ENCODE assay signal across 9 cellular contexts in genomic region chr16:89026121-89026612, GRCh38. TPM values are rescaled to one million over a fixed set of nuclear protein-coding genes. Genes with fewer than 3 reads are reported as not detected.
DNase-seq lines count a peak whose midpoint lies in the region; ATAC-seq and TF ChIP-seq lines count a peak whose summit lies in the region.
"Had no signal": no experiment of that assay in that cellular context is flagged by ENCODE, and none has a peak within 500 bp of the region (broad histone marks: within the 10 kb centered on the region; RNA-seq: fewer than 3 reads in every experiment).

No MANE protein-coding gene starts in this region.

- H4K20me1 ChIP-seq in osteoblast (ENCODE audit: insufficient read depth, low read length) = no peaks in the 10 kb centered on the region

- CTCF ChIA-PET in activated CD4-positive, alpha-beta memory T cell treated with anti-CD3 and anti-CD28 coated beads, Interleukin-2, amount 10 ng/mL, durations not matched to agents 7 days and 5 days (lab: Charles Lee) = no interaction called here

- DNase-seq in activated CD4-positive, alpha-beta memory T cell treated with anti-CD3 and anti-CD28 coated beads, Interleukin-2, amount 10 ng/mL, durations not matched to agents 7 days and 5 days = peak; percentile 69
- DNase-seq in osteoblast (ENCODE audit: insufficient read length, low spot score, missing footprints) = peak; percentile 58
- no peak for DNase-seq in NCI-H146 (lab: John Stamatoyannopoulos, UW)
- no peak for DNase-seq in left ventricle myocardium inferior
- no peak for DNase-seq in NCI-H2081 treated with DMSO at 0.1 percent for 48 hours (lab: John Stamatoyannopoulos, UW)
- no peak for DNase-seq in kidney glomerular epithelial cell (lab: John Stamatoyannopoulos, UW)
- DNase-seq: naive B cell had no signal

- H3K4me2 ChIP-seq in osteoblast (ENCODE audit: insufficient read depth, low read length) = no peak overlapping the region

- POLR2A ChIA-PET in activated CD4-positive, alpha-beta memory T cell treated with anti-CD3 and anti-CD28 coated beads, Interleukin-2, amount 10 ng/mL, durations not matched to agents 7 days and 5 days (lab: Charles Lee) = interaction anchor here (0.7 to 1.0 kb wide), 2 partner anchors 68 to 72 kb away, joined by 3 read pairs; partner anchors contain the start of gene ACSF3

- H2AFZ ChIP-seq in osteoblast (ENCODE audit: low read length) = no peak overlapping the region

- H3K4me1 Mint-ChIP-seq in activated CD4-positive, alpha-beta memory T cell treated with anti-CD3 and anti-CD28 coated beads, Interleukin-2, amount 10 ng/mL, durations not matched to agents 7 days and 5 days = peaks cover 29% of the 10 kb centered on the region

- H3K36me3 ChIP-seq in osteoblast (ENCODE audit: insufficient read depth, low read length) = no peaks in the 10 kb centered on the region
- no peaks in the 10 kb centered on the region for H3K36me3 ChIP-seq in left ventricle myocardium inferior

- peaks cover 14% of the 10 kb centered on the region for H3K36me3 Mint-ChIP-seq in activated CD4-positive, alpha-beta memory T cell treated with anti-CD3 and anti-CD28 coated beads, Interleukin-2, amount 10 ng/mL, durations not matched to agents 7 days and 5 days (ENCODE audit: low read depth)

- ATAC-seq in GM18498 (IDR thresholded peaks at IDR 0.05; ENCODE audit: unreplicated experiment) (peak; percentile 87), HG03439 (IDR thresholded peaks at IDR 0.05; ENCODE audit: unreplicated experiment) (peak; percentile 91)

- H3K27ac ChIP-seq in osteoblast (ENCODE audit: low read depth, low read length) (no peak overlapping the region), left ventricle myocardium inferior (replicated peaks) (no peak overlapping the region)

- TF ChIP-seq CTCF in osteoblast (IDR thresholded peaks at IDR 0.05; ENCODE audit: extremely low read depth, low read depth, low read length) = no peak
- TF ChIP-seq CTCF in left ventricle myocardium inferior (IDR thresholded peaks at IDR 0.05; ENCODE audit: borderline replicate concordance) = no peak

- H3K27me3 Mint-ChIP-seq in activated CD4-positive, alpha-beta memory T cell treated with anti-CD3 and anti-CD28 coated beads, Interleukin-2, amount 10 ng/mL, durations not matched to agents 7 days and 5 days = peaks cover 7% of the 10 kb centered on the region

- H3K4me3 ChIP-seq in osteoblast (ENCODE audit: insufficient read depth, low read length) (no peak overlapping the region), left ventricle myocardium inferior (no peak overlapping the region)

- intact Hi-C loops in left ventricle myocardium inferior (cut with micrococcal nuclease) = no loop called here

- H3K9me3 Mint-ChIP-seq in activated CD4-positive, alpha-beta memory T cell treated with anti-CD3 and anti-CD28 coated beads, Interleukin-2, amount 10 ng/mL, durations not matched to agents 7 days and 5 days = peaks cover 27% of the 10 kb centered on the region

- no peaks in the 10 kb centered on the region for H3K4me1 ChIP-seq in osteoblast (ENCODE audit: insufficient read depth, low read length)
- no peaks in the 10 kb centered on the region for H3K4me1 ChIP-seq in left ventricle myocardium inferior

- H3K79me2 ChIP-seq in osteoblast (ENCODE audit: insufficient read depth, low read length) = no peaks in the 10 kb centered on the region

- peak overlapping the region; percentile 57 for H3K27ac Mint-ChIP-seq in activated CD4-positive, alpha-beta memory T cell treated with anti-CD3 and anti-CD28 coated beads, Interleukin-2, amount 10 ng/mL, durations not matched to agents 7 days and 5 days

- H3K9me3 ChIP-seq in osteoblast (ENCODE audit: low read depth, low read length) (no peaks in the 10 kb centered on the region), left ventricle myocardium inferior (replicated peaks) (peaks cover 31% of the 10 kb centered on the region)

- no peak overlapping the region for H3K4me3 Mint-ChIP-seq in activated CD4-positive, alpha-beta memory T cell treated with anti-CD3 and anti-CD28 coated beads, Interleukin-2, amount 10 ng/mL, durations not matched to agents 7 days and 5 days
- H3K4me3 Mint-ChIP-seq: naive B cell had no signal

- H3K27me3 ChIP-seq in osteoblast (ENCODE audit: insufficient read depth, low read length) (no peaks in the 10 kb centered on the region), left ventricle myocardium inferior (ENCODE audit: low read depth) (peaks cover 65% of the 10 kb centered on the region)

RNA-seq across cellular contexts. Expression of gene CBFA2T3, which starts 49.2 kb away (rescaled TPM):
- not detected for total RNA-seq in activated CD4-positive, alpha-beta memory T cell treated with anti-CD3 and anti-CD28 coated beads, Interleukin-2, amount 10 ng/mL, durations not matched to agents 7 days and 5 days
- total RNA-seq in osteoblast = not detected in 2 replicates
- total RNA-seq in left ventricle myocardium inferior = 8.6 TPM

Comparison
In these comparisons a context has a peak if more than half of its experiments do, and no peak if none do; other contexts are left out.
1. DNase-seq: peak in activated CD4-positive, alpha-beta memory T cell treated with anti-CD3 and anti-CD28 coated beads, Interleukin-2, amount 10 ng/mL, durations not matched to agents 7 days and 5 days (single experiment) and osteoblast (single experiment); none in NCI-H146 (single experiment), left ventricle myocardium inferior (single experiment), NCI-H2081 treated with DMSO at 0.1 percent for 48 hours (single experiment) and kidney glomerular epithelial cell (single experiment).